ENCODE assay signal across 8 cellular contexts in genomic region chr22:38569972-38570840, GRCh38. TPM values are rescaled to one million over a fixed set of nuclear protein-coding genes. Genes with fewer than 3 reads are reported as not detected.
A peak's percentile ranks its signal among the peaks of the same experiment; 100 is the strongest.
DNase-seq lines count a peak whose midpoint lies in the region; TF ChIP-seq lines count a peak whose summit lies in the region.

Gene DMC1, minus strand, starts transcription at chr22:38570183. Its CDS starts 1,927 bp downstream, at chr22:38568256.

- peaks cover 20% of the 10 kb centered on the region; the same call in 1 of the 2 replicates for H3K36me3 ChIP-seq in OCI-LY7 (ENCODE audit: insufficient read depth, low read length)

- intact Hi-C loops in OCI-LY7 (cut with micrococcal nuclease; ENCODE audit: unreplicated experiment): loop anchor here (2.0 to 5.0 kb wide), 5 partner anchors 63 to 368 kb away; partner anchors contain the start of genes DDX17 and MAFF

- peaks cover 23% of the 10 kb centered on the region for H3K4me1 ChIP-seq in OCI-LY7 (ENCODE audit: insufficient read depth, low read length, poor library complexity, severe bottlenecking)

- H2AFZ ChIP-seq in OCI-LY7 (ENCODE audit: low read length): peak within 1 kb of the TSS; percentile 72; the same call in 1 of the 2 replicates

- DNase-seq in NCI-H1417 (lab: John Stamatoyannopoulos, UW) (peak; percentile 71 to 86 (median 74)), NCI-H1417 treated with DMSO at 0.1 percent for 48 hours (lab: John Stamatoyannopoulos, UW) (no peak), HT-29 (ENCODE audit: low spot score) (peak; percentile 61), OCI-LY7 (ENCODE audit: low spot score) (peak; percentile 97), activated T-cell treated with anti-CD3 and anti-CD28 coated beads for 24 hours (ENCODE audit: low read depth) (peak; percentile 95), epidermal melanocyte (ENCODE audit: insufficient read length, low spot score) (peak; percentile 84), midbrain (lab: John Stamatoyannopoulos, UW) (peak; percentile 83)
- DNase-seq in stimulated activated CD8-positive, alpha-beta memory T cell treated with anti-CD3 and anti-CD28 coated beads, Interleukin-15, amount 100 ng/mL, for 48 hours (ENCODE audit: low read depth in 2 of 2): peak; percentile 95 to 97

- no TSS peak for BruUV-seq in OCI-LY7 (replicated peaks; lab: Mats Ljungman, UMichigan)

- H4K20me1 ChIP-seq in OCI-LY7 (ENCODE audit: insufficient read depth, low read length): no peaks in the 10 kb centered on the region

- H3K4me2 ChIP-seq in OCI-LY7 (ENCODE audit: low read length): peak within 1 kb of the TSS; percentile 82

- H3K4me3 ChIP-seq in OCI-LY7 (ENCODE audit: low read depth, low read length, poor library complexity, severe bottlenecking): peak within 1 kb of the TSS; percentile 84

- H3K9me2 ChIP-seq in OCI-LY7 (ENCODE audit: insufficient read depth, low read length): no peaks in the 10 kb centered on the region

- no peak for TF ChIP-seq CTCF in OCI-LY7 (conservative IDR thresholded peaks at IDR 0.05; ENCODE audit: low read length)

- H3K9me3 ChIP-seq in OCI-LY7 (ENCODE audit: low read length): no peaks in the 10 kb centered on the region

- peak within 1 kb of the TSS; percentile 77 for H3K27ac ChIP-seq in OCI-LY7 (ENCODE audit: low read depth, low read length, poor library complexity, severe bottlenecking)

- POLR2A ChIA-PET in OCI-LY7 (lab: Charles Lee): interaction anchor here (0.6 to 1.5 kb wide), 5 partner anchors 8 to 576 kb away, joined by 3 to 8 read pairs (median 5); partner anchors contain the start of gene TOMM22

- CTCF ChIA-PET in OCI-LY7 (lab: Charles Lee; ENCODE audit: unreplicated experiment): interaction anchor here (0.5 to 0.6 kb wide), 2 partner anchors 175 to 516 kb away, joined by 3 to 4 read pairs; no protein-coding TSS in a partner anchor

- H3K79me2 ChIP-seq in OCI-LY7 (ENCODE audit: insufficient read depth, low read depth, low read length): peaks cover 16% of the 10 kb centered on the region; the same call in 1 of the 2 replicates

RNA-seq across cellular contexts. Expression of gene DMC1, which starts in this region (rescaled TPM):
- total RNA-seq in HT-29 (2014; rRNA removed; shearing (Covaris generic)): not detected in 2 replicates
- 44.3 and 84.7 TPM in 2 replicates for total RNA-seq in OCI-LY7 (2014; rRNA removed; shearing (Covaris generic))
- total RNA-seq in OCI-LY7 (2022): 40.6 and 60.8 TPM in 2 replicates

Comparison
In these comparisons a context has a peak if more than half of its experiments do, and no peak if none do; other contexts are left out.
1. RNA of gene DMC1 (total RNA-seq): 40.6 to 84.7 TPM in OCI-LY7; not detected in HT-29; every median in the first group is over 10 times any median in the second.
2. Peak in DNase-seq in HT-29; RNA of the gene not detected or under 1 TPM.